In the genomic region with DNA sequence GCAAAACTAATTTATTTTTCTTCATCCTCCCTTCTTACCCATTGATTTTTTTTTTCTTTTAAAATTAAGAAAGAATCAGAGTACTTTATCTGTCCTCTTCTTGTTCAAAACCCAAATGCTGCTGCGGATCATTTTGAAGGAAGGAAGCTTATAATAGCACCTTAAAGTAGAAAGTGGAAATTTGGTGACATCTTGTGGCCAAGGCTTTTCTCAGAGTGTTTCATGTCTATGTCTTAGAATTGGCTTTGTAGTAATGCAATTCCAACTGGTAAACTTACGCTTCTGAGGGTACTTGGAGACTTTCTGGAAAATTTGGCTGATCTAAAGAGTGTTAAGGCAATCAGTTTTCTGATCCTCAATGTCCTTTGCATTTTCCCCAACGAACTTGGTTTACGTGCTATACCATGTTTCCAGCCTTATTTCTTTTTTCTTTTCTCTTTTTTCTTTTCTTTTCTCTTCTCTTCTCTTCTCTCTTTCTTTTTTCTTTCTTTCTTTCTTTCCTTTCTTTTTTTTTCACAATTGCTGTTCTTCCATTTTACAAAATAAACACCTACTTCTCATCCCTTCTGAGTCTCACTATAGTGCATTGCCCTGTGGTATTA, we compare ENCODE assay signal across 8 cellular contexts. TPM values are rescaled to one million over a fixed set of nuclear protein-coding genes. Genes with fewer than 3 reads are reported as not detected.
A peak's percentile ranks its signal among the peaks of the same experiment; 100 is the strongest.
DNase-seq lines count a peak whose midpoint lies in the region; ATAC-seq and TF ChIP-seq lines count a peak whose summit lies in the region.

No MANE protein-coding gene starts in this region.

- no peaks in the 10 kb centered on the region for H3K27me3 ChIP-seq in DOHH2 (ENCODE audit: control insufficient read depth, low read length)

- TF ChIP-seq EP300 in Ishikawa (IDR thresholded peaks at IDR 0.05; ENCODE audit: borderline replicate concordance), result no peak

- H3K4me3 Mint-ChIP-seq in activated CD8-positive, alpha-beta T cell treated with anti-CD3 and anti-CD28 coated beads for 36 hours, result no peak overlapping the region

- H3F3A ChIP-seq in DOHH2 (ENCODE audit: control insufficient read depth, insufficient read depth), result no peaks in the 10 kb centered on the region

- TF ChIP-seq CTCF in 22Rv1 (IDR thresholded peaks at IDR 0.05) (peak; percentile 56), DOHH2 (IDR thresholded peaks at IDR 0.05; ENCODE audit: low read depth, low read length, poor library complexity, severe bottlenecking) (peak; percentile 64)
- peak; percentile 71 for TF ChIP-seq CTCF in activated CD8-positive, alpha-beta T cell treated with anti-CD3 and anti-CD28 coated beads for 36 hours (IDR thresholded peaks at IDR 0.05)

- no peak overlapping the region for H3K4me2 ChIP-seq in DOHH2 (ENCODE audit: low read length)

- peak; percentile 54 for DNase-seq in activated CD8-positive, alpha-beta T cell treated with anti-CD3 and anti-CD28 coated beads for 36 hours
- DNase-seq in medulla oblongata (ENCODE audit: extremely low spot score), result peak; percentile 49
- no peak for DNase-seq in activated effector memory CD4-positive, alpha-beta T cell treated with anti-CD3 and anti-CD28 coated beads, Interleukin-2, amount 50 U/mL, for 16 hours
- DNase-seq in NCI-H187 (lab: John Stamatoyannopoulos, UW), result no peak

- no peaks in the 10 kb centered on the region for H3K36me3 Mint-ChIP-seq in activated CD8-positive, alpha-beta T cell treated with anti-CD3 and anti-CD28 coated beads for 36 hours (ENCODE audit: low read depth)

- H3K27ac Mint-ChIP-seq in activated CD8-positive, alpha-beta T cell treated with anti-CD3 and anti-CD28 coated beads for 36 hours, result no peak overlapping the region

- H3K4me3 ChIP-seq in DOHH2 (ENCODE audit: low read length), result no peak overlapping the region

- H3K9me3 Mint-ChIP-seq in activated CD8-positive, alpha-beta T cell treated with anti-CD3 and anti-CD28 coated beads for 36 hours, result peaks cover 9% of the 10 kb centered on the region

- no peaks in the 10 kb centered on the region for H3K9me3 ChIP-seq in DOHH2 (ENCODE audit: control insufficient read depth, insufficient read depth, low read length)

- intact Hi-C loops in activated CD8-positive, alpha-beta T cell treated with anti-CD3 and anti-CD28 coated beads for 36 hours (cut with micrococcal nuclease), result loop anchor here (5.0 to 10.0 kb wide), 2 partner anchors 408 to 826 kb away; no protein-coding TSS in a partner anchor

- POLR2A ChIA-PET in activated CD8-positive, alpha-beta T cell treated with anti-CD3 and anti-CD28 coated beads for 36 hours (lab: Charles Lee), result no interaction called here

- peak; percentile 36; the same call in 1 of the 2 replicates for TF ChIP-seq RAD21 in Ishikawa (IDR thresholded peaks at IDR 0.05; ENCODE audit: low read depth)

- H3K36me3 ChIP-seq in DOHH2 (ENCODE audit: control insufficient read depth, low read length), result no peaks in the 10 kb centered on the region

- CTCF ChIA-PET in activated CD8-positive, alpha-beta T cell treated with anti-CD3 and anti-CD28 coated beads for 36 hours (lab: Charles Lee), result interaction anchor here (0.6 to 1.5 kb wide), 7 partner anchors 13 to 424 kb away, joined by 3 to 4 read pairs (median 3); no protein-coding TSS in a partner anchor

- no peaks in the 10 kb centered on the region for H3K79me2 ChIP-seq in DOHH2 (ENCODE audit: control insufficient read depth, low read length)

- H3K27ac ChIP-seq in 22Rv1, result no peak overlapping the region
- H3K27ac ChIP-seq in DOHH2 (ENCODE audit: low read depth, low read length), result no peak overlapping the region

- no peaks in the 10 kb centered on the region for H3K9me2 ChIP-seq in DOHH2 (replicated peaks; ENCODE audit: control insufficient read depth, low read length)

- no peaks in the 10 kb centered on the region for H4K20me1 ChIP-seq in DOHH2 (ENCODE audit: control insufficient read depth, insufficient read depth, low read depth, low read length)

- no peaks in the 10 kb centered on the region for H3K4me1 ChIP-seq in DOHH2 (ENCODE audit: control insufficient read depth, low read length)

- ATAC-seq in GM21619 (IDR thresholded peaks at IDR 0.05; ENCODE audit: unreplicated experiment), result peak; percentile 93
- ATAC-seq in activated CD8-positive, alpha-beta T cell treated with anti-CD3 and anti-CD28 coated beads for 36 hours, result peak; percentile 45

- H3K27me3 Mint-ChIP-seq in activated CD8-positive, alpha-beta T cell treated with anti-CD3 and anti-CD28 coated beads for 36 hours, result no peaks in the 10 kb centered on the region

- H3K4me1 Mint-ChIP-seq in activated CD8-positive, alpha-beta T cell treated with anti-CD3 and anti-CD28 coated beads for 36 hours (ENCODE audit: low read depth), result peaks cover 3% of the 10 kb centered on the region

TF ChIP-seq in Ishikawa, 13 proteins besides CTCF, POLR2A, EP300 and RAD21:
- TF ChIP-seq NFIC (IDR thresholded peaks at IDR 0.05), result no peak
TF ChIP-seq in Ishikawa: peak in this region for 0.

RNA-seq across cellular contexts. Expression of gene C3orf38, which starts 30.7 kb away (rescaled TPM):
- 10 to 100 TPM; 17.8 to 19.0 TPM for total RNA-seq in activated CD8-positive, alpha-beta T cell treated with anti-CD3 and anti-CD28 coated beads for 36 hours

Comparison
In these comparisons a context has a peak if more than half of its experiments do, and no peak if none do; other contexts are left out.
1. DNase-seq: peak in activated CD8-positive, alpha-beta T cell treated with anti-CD3 and anti-CD28 coated beads for 36 hours (single experiment) and medulla oblongata (single experiment); none in activated effector memory CD4-positive, alpha-beta T cell treated with anti-CD3 and anti-CD28 coated beads, Interleukin-2, amount 50 U/mL, for 16 hours (single experiment) and NCI-H187 (0 of 2).
2. Peak in every context shown above with its lines, with median percentiles within 50 percentile points of each other: CTCF ChIP-seq.